21 cellular contexts compared by ENCODE assay signal in genomic region chr22:48004038-48004437, GRCh38.
"Had no signal": no experiment of that assay in that cellular context is flagged by ENCODE, and none has a peak within 500 bp of the region (broad histone marks: within the 10 kb centered on the region; RNA-seq: fewer than 3 reads in every experiment).

No MANE protein-coding gene starts in this region.

- H3K4me1 ChIP-seq: ascending aorta, colonic mucosa, gastrocnemius medialis, left lung, prostate gland had no signal

- H3K27me3 ChIP-seq: ascending aorta, colonic mucosa had no signal

- H3K4me1 Mint-ChIP-seq: activated B cell treated with CpG ODN at 0.5 μM for 24 hours; central memory CD8-positive, alpha-beta T cell; neural crest cell had no signal

- H3K27me3 Mint-ChIP-seq: activated CD8-positive, alpha-beta T cell treated with anti-CD3 and anti-CD28 coated beads for 36 hours had no signal

- DNase-seq: activated B cell treated with CpG ODN at 0.5 μM for 24 hours; activated CD4-positive, alpha-beta T cell treated with anti-CD3 and anti-CD28 coated beads for 4 hours; activated CD8-positive, alpha-beta T cell treated with anti-CD3 and anti-CD28 coated beads for 36 hours; activated naive CD4-positive, alpha-beta T cell treated with anti-CD3 and anti-CD28 coated beads for 36 hours; activated T-cell treated with anti-CD3 and anti-CD28 coated beads, Interleukin-2, amount 50 U/mL, for 4 hours; colonic mucosa; gastrocnemius medialis; kidney; left lung; mammary epithelial cell; naive B cell; right cardiac atrium; stimulated activated CD4-positive, alpha-beta T cell treated with anti-CD3 and anti-CD28 coated beads, Interleukin-2, amount 100 ng/mL, for 24 hours; stimulated activated naive CD8-positive, alpha-beta T cell treated with anti-CD3 and anti-CD28 coated beads, Interleukin-15, Interleukin-2, amounts not matched to agents 100 U/mL and 50 U/mL, for 24 hours; substantia nigra; trophoblast cell had no signal

- H3K9me3 ChIP-seq: ascending aorta, colonic mucosa, gastrocnemius medialis, left lung, prostate gland had no signal

- H3K4me3 Mint-ChIP-seq: activated B cell treated with CpG ODN at 0.5 μM for 24 hours; activated CD8-positive, alpha-beta T cell treated with anti-CD3 and anti-CD28 coated beads for 36 hours; activated naive CD4-positive, alpha-beta T cell treated with anti-CD3 and anti-CD28 coated beads for 36 hours; activated T-cell treated with anti-CD3 and anti-CD28 coated beads, Interleukin-2, amount 50 U/mL, for 4 hours; central memory CD8-positive, alpha-beta T cell; naive B cell; neural crest cell; T-helper 2 cell treated with Interferon-gamma antibody and Interleukin-4, amounts not matched to agents 5 μg/mL and 100 μg/mL, for 36 hours had no signal

- H3K36me3 ChIP-seq: ascending aorta, colonic mucosa, gastrocnemius medialis, left lung, prostate gland had no signal

- H3K4me3 ChIP-seq: ascending aorta, colonic mucosa, gastrocnemius medialis, left lung, prostate gland had no signal

- H3K27ac ChIP-seq: ascending aorta, colonic mucosa, gastrocnemius medialis, left lung, prostate gland had no signal

- H3K9me3 Mint-ChIP-seq: activated B cell treated with CpG ODN at 0.5 μM for 24 hours; activated CD8-positive, alpha-beta T cell treated with anti-CD3 and anti-CD28 coated beads for 36 hours; activated naive CD4-positive, alpha-beta T cell treated with anti-CD3 and anti-CD28 coated beads for 36 hours; activated T-cell treated with anti-CD3 and anti-CD28 coated beads, Interleukin-2, amount 50 U/mL, for 4 hours; central memory CD8-positive, alpha-beta T cell; naive B cell; neural crest cell; T-helper 2 cell treated with Interferon-gamma antibody and Interleukin-4, amounts not matched to agents 5 μg/mL and 100 μg/mL, for 36 hours had no signal

- H3K36me3 Mint-ChIP-seq: naive B cell had no signal

- H3K27ac Mint-ChIP-seq: activated B cell treated with CpG ODN at 0.5 μM for 24 hours; activated CD8-positive, alpha-beta T cell treated with anti-CD3 and anti-CD28 coated beads for 36 hours; activated naive CD4-positive, alpha-beta T cell treated with anti-CD3 and anti-CD28 coated beads for 36 hours; naive B cell; T-helper 2 cell treated with Interferon-gamma antibody and Interleukin-4, amounts not matched to agents 5 μg/mL and 100 μg/mL, for 36 hours had no signal
